26 cellular contexts compared by ENCODE assay signal in genomic region chr12:89875225-89875624, GRCh38.
A peak's percentile ranks its signal among the peaks of the same experiment; 100 is the strongest.
DNase-seq lines count a peak whose midpoint lies in the region; ATAC-seq and TF ChIP-seq lines count a peak whose summit lies in the region.
"Had no signal": no experiment of that assay in that cellular context is flagged by ENCODE, and none has a peak within 500 bp of the region (broad histone marks: within the 10 kb centered on the region; RNA-seq: fewer than 3 reads in every experiment).

No MANE protein-coding gene starts in this region.

- no peaks in the 10 kb centered on the region for H3K36me3 ChIP-seq in SJSA1
- H3K36me3 ChIP-seq: BLaER1 treated with 17β-estradiol and CSF1 and Interleukin-3, amounts not matched to agents 10 nM and 100 nM had no signal

- H3K27ac ChIP-seq in SJSA1: peak overlapping the region; percentile 67
- H3K27ac ChIP-seq: 22Rv1; BLaER1 treated with 17β-estradiol and CSF1 and Interleukin-3, amounts not matched to agents 10 nM and 100 nM had no signal

- BruUV-seq in MCF 10A (replicated peaks; lab: Mats Ljungman, UMichigan): no TSS peak

- H3K9me3 ChIP-seq in SJSA1 (replicated peaks): no peaks in the 10 kb centered on the region

- no peaks in the 10 kb centered on the region for H3K36me3 Mint-ChIP-seq in activated CD4-positive, alpha-beta T cell treated with anti-CD3 and anti-CD28 coated beads, Interleukin-2, amount 10 ng/mL, durations not matched to agents 24 days and 14 days (ENCODE audit: low read depth)
- H3K36me3 Mint-ChIP-seq in MCF 10A (ENCODE audit: insufficient read depth, unreplicated experiment): peaks cover 3% of the 10 kb centered on the region

- no peak overlapping the region for H3K4me3 Mint-ChIP-seq in activated CD4-positive, alpha-beta T cell treated with anti-CD3 and anti-CD28 coated beads, Interleukin-2, amount 10 ng/mL, durations not matched to agents 24 days and 14 days
- no peak overlapping the region for H3K4me3 Mint-ChIP-seq in MCF 10A (ENCODE audit: unreplicated experiment)
- H3K4me3 Mint-ChIP-seq: CD8-positive, alpha-beta memory T cell; T-cell had no signal

- no peaks in the 10 kb centered on the region for H3K27me3 Mint-ChIP-seq in activated CD4-positive, alpha-beta T cell treated with anti-CD3 and anti-CD28 coated beads, Interleukin-2, amount 10 ng/mL, durations not matched to agents 24 days and 14 days
- H3K27me3 Mint-ChIP-seq in MCF 10A (ENCODE audit: insufficient read depth, unreplicated experiment): no peaks in the 10 kb centered on the region
- H3K27me3 Mint-ChIP-seq: CD8-positive, alpha-beta memory T cell; T-cell had no signal

- POLR2A ChIA-PET in MCF 10A (lab: Yijun Ruan, JAX): no interaction called here

- H3K4me1 ChIP-seq in SJSA1 (replicated peaks): peaks cover 34% of the 10 kb centered on the region

- no peaks in the 10 kb centered on the region for H3K27me3 ChIP-seq in SJSA1 (replicated peaks)
- H3K27me3 ChIP-seq: BLaER1 treated with 17β-estradiol and CSF1 and Interleukin-3, amounts not matched to agents 10 nM and 100 nM had no signal

- CTCF ChIA-PET in MCF 10A (lab: Yijun Ruan, JAX): no interaction called here

- intact Hi-C loops in activated CD4-positive, alpha-beta T cell treated with anti-CD3 and anti-CD28 coated beads, Interleukin-2, amount 10 ng/mL, durations not matched to agents 24 days and 14 days (cut with micrococcal nuclease): no loop called here
- intact Hi-C loops in MCF 10A (cut with micrococcal nuclease): no loop called here

- peaks cover 8% of the 10 kb centered on the region for H3K4me1 Mint-ChIP-seq in activated CD4-positive, alpha-beta T cell treated with anti-CD3 and anti-CD28 coated beads, Interleukin-2, amount 10 ng/mL, durations not matched to agents 24 days and 14 days
- no peaks in the 10 kb centered on the region for H3K4me1 Mint-ChIP-seq in MCF 10A (ENCODE audit: insufficient read depth, unreplicated experiment)

- no peak overlapping the region for H3K4me3 ChIP-seq in SJSA1
- H3K4me3 ChIP-seq: BLaER1 treated with 17β-estradiol and CSF1 and Interleukin-3, amounts not matched to agents 10 nM and 100 nM; GM12878; K562 had no signal

- H3K27ac Mint-ChIP-seq in activated CD4-positive, alpha-beta T cell treated with anti-CD3 and anti-CD28 coated beads, Interleukin-2, amount 10 ng/mL, durations not matched to agents 24 days and 14 days: no peak overlapping the region
- no peak overlapping the region for H3K27ac Mint-ChIP-seq in MCF 10A (ENCODE audit: low read depth, unreplicated experiment)
- H3K27ac Mint-ChIP-seq: CD8-positive, alpha-beta memory T cell; T-cell had no signal

- ATAC-seq in HG03280 (IDR thresholded peaks at IDR 0.05; ENCODE audit: unreplicated experiment) (no peak), GM21390 (IDR thresholded peaks at IDR 0.05; ENCODE audit: unreplicated experiment) (no peak)
- ATAC-seq: GM12878, K562, Panc1, T-cell had no signal

- TF ChIP-seq CTCF in MCF 10A (IDR thresholded peaks at IDR 0.05; ENCODE audit: unreplicated experiment): no peak

- DNase-seq in activated CD4-positive, alpha-beta T cell treated with anti-CD3 and anti-CD28 coated beads, Interleukin-2, amount 10 ng/mL, durations not matched to agents 24 days and 14 days: peak; percentile 20
- no peak for DNase-seq in activated CD4-positive, alpha-beta T cell treated with anti-CD3 and anti-CD28 coated beads, Interleukin-2, amount 50 U/mL, for 48 hours
- DNase-seq in SJSA1 (ENCODE audit: low read depth in 1 of 2, low spot score in 2 of 2) (peak; percentile 45 to 80), hepatic stellate cell (ENCODE audit: low spot score) (peak; percentile 24), MCF 10A (ENCODE audit: unreplicated experiment) (no peak), DMS53 treated with DMSO at 0.1 percent for 48 hours (lab: John Stamatoyannopoulos, UW; ENCODE audit: unreplicated experiment) (no peak)
- DNase-seq: ACHN; Calu3; CD8-positive, alpha-beta memory T cell; DMS153; GOT3; NCI-H1092 treated with DMSO at 0.1 percent for 48 hours; NCI-H1436 treated with DMSO at 0.1 percent for 48 hours; NCI-H2029; NCI-H226; NCI-H510A treated with DMSO at 0.1 percent for 48 hours; NCI-H748 treated with DMSO at 0.1 percent for 48 hours; SIG-M5; T-cell had no signal

- H3K9me3 Mint-ChIP-seq in activated CD4-positive, alpha-beta T cell treated with anti-CD3 and anti-CD28 coated beads, Interleukin-2, amount 10 ng/mL, durations not matched to agents 24 days and 14 days: peaks cover 12% of the 10 kb centered on the region
- peaks cover 16% of the 10 kb centered on the region for H3K9me3 Mint-ChIP-seq in MCF 10A (ENCODE audit: unreplicated experiment)

Comparison
In these comparisons a context has a peak if more than half of its experiments do, and no peak if none do; other contexts are left out.
1. DNase-seq: peak in activated CD4-positive, alpha-beta T cell treated with anti-CD3 and anti-CD28 coated beads, Interleukin-2, amount 10 ng/mL, durations not matched to agents 24 days and 14 days (single experiment), SJSA1 (2 of 2) and hepatic stellate cell (single experiment); none in activated CD4-positive, alpha-beta T cell treated with anti-CD3 and anti-CD28 coated beads, Interleukin-2, amount 50 U/mL, for 48 hours (0 of 2), MCF 10A (single experiment) and DMS53 treated with DMSO at 0.1 percent for 48 hours (single experiment).